Comparison of ENCODE assay signal across 21 cellular contexts in the genomic region with DNA sequence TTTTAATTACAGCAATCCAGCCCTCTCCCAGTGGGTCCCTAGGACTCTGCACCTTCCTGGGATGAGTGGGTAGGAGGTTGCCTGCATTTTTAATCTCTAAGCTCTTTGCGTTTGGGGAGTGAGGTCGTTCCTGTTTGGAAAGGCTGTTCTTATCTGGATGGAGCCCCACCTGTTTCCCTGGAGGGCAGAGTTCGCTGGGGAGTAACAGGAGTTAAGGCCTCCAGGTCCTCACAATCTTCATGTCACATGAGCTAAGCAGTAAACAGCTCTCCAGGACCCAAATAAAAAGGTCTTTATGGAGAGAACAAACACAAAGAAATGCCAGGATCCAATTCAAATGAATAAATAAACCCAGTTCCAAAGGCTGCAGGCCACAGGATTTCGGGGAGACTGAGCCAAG. TPM values are rescaled to one million over a fixed set of nuclear protein-coding genes. Genes with fewer than 3 reads are reported as not detected.
DNase-seq lines count a peak whose midpoint lies in the region; ATAC-seq and TF ChIP-seq lines count a peak whose summit lies in the region.
"Had no signal": no experiment of that assay in that cellular context is flagged by ENCODE, and none has a peak within 500 bp of the region (broad histone marks: within the 10 kb centered on the region; RNA-seq: fewer than 3 reads in every experiment).

No MANE protein-coding gene starts in this region.

- no peaks in the 10 kb centered on the region for H3K4me1 Mint-ChIP-seq in natural killer cell treated with Interleukin-12 subunit alpha and Interleukin-12 subunit beta and Interleukin-15 and Interleukin-18, amount 100 ng/mL, for 72 hours (ENCODE audit: low read depth in 2 of 2)
- no peaks in the 10 kb centered on the region for H3K4me1 Mint-ChIP-seq in T-helper 17 cell

- peaks cover 5% of the 10 kb centered on the region for H3K9me3 Mint-ChIP-seq in natural killer cell treated with Interleukin-12 subunit alpha and Interleukin-12 subunit beta and Interleukin-15 and Interleukin-18, amount 100 ng/mL, for 72 hours

- ATAC-seq in natural killer cell treated with Interleukin-12 subunit alpha and Interleukin-12 subunit beta and Interleukin-15 and Interleukin-18, amount 100 ng/mL, for 72 hours: no peak
- ATAC-seq in T-helper 17 cell: no peak
- ATAC-seq: HCT116, Right ventricle myocardium inferior had no signal

- H3K4me3 ChIP-seq in LNCaP clone FGC (ENCODE audit: low read depth, low read length) (no peak overlapping the region), colonic mucosa (no peak overlapping the region), prostate gland (no peak overlapping the region), BE2C (ENCODE audit: low read depth, low read length) (no peak overlapping the region)

- peaks cover 5% of the 10 kb centered on the region for H3K36me3 Mint-ChIP-seq in natural killer cell treated with Interleukin-12 subunit alpha and Interleukin-12 subunit beta and Interleukin-15 and Interleukin-18, amount 100 ng/mL, for 72 hours
- peaks cover 7% of the 10 kb centered on the region for H3K36me3 Mint-ChIP-seq in T-helper 17 cell (ENCODE audit: low read depth)

- no peak overlapping the region for H3K27ac Mint-ChIP-seq in natural killer cell treated with Interleukin-12 subunit alpha and Interleukin-12 subunit beta and Interleukin-15 and Interleukin-18, amount 100 ng/mL, for 72 hours
- H3K27ac Mint-ChIP-seq in T-helper 17 cell: no peak overlapping the region

- H3K9me3 ChIP-seq in colonic mucosa (no peaks in the 10 kb centered on the region), prostate gland (no peaks in the 10 kb centered on the region), BE2C (no peaks in the 10 kb centered on the region), T-helper 17 cell (ENCODE audit: control insufficient read depth, low read length, poor library complexity, severe bottlenecking) (no peaks in the 10 kb centered on the region)

- no peaks in the 10 kb centered on the region for H3K36me3 ChIP-seq in colonic mucosa
- H3K36me3 ChIP-seq in prostate gland: no peaks in the 10 kb centered on the region
- H3K36me3 ChIP-seq in BE2C: no peaks in the 10 kb centered on the region

- no peaks in the 10 kb centered on the region for H3K27me3 ChIP-seq in colonic mucosa
- H3K27me3 ChIP-seq in prostate gland (replicated peaks; ENCODE audit: insufficient read depth): no peaks in the 10 kb centered on the region
- no peaks in the 10 kb centered on the region for H3K27me3 ChIP-seq in BE2C

- H3K4me1 ChIP-seq in colonic mucosa (peaks cover 5% of the 10 kb centered on the region), prostate gland (replicated peaks) (peaks cover 4% of the 10 kb centered on the region), BE2C (peaks cover 3% of the 10 kb centered on the region)

- H3K4me3 Mint-ChIP-seq in natural killer cell treated with Interleukin-12 subunit alpha and Interleukin-12 subunit beta and Interleukin-15 and Interleukin-18, amount 100 ng/mL, for 72 hours: no peak overlapping the region
- H3K4me3 Mint-ChIP-seq in T-helper 17 cell: no peak overlapping the region

- TF ChIP-seq POLR2A in prostate gland (IDR thresholded peaks at IDR 0.05): no peak

- intact Hi-C loops in colonic mucosa (cut with DNase I): no loop called here
- intact Hi-C loops in prostate gland (cut with DNase I): no loop called here

- 33% methylated on average over 4 of the region's 4 CpGs for WGBS in prostate gland

- TF ChIP-seq CTCF in LNCaP clone FGC (IDR thresholded peaks at IDR 0.05; ENCODE audit: control insufficient read depth, extremely low read depth, insufficient read depth) (no peak), colonic mucosa (IDR thresholded peaks at IDR 0.05) (no peak), prostate gland (IDR thresholded peaks at IDR 0.05) (no peak), BE2C (IDR thresholded peaks at IDR 0.05; ENCODE audit: low read depth, low read length) (no peak)

- peak overlapping the region in 1 of 2 donors; percentile 57 for H3K9ac ChIP-seq in colonic mucosa (ENCODE audit: low read depth in 2 of 2, low read length in 2 of 2)
- H3K9ac ChIP-seq: KMS-11 had no signal

- H3K27ac ChIP-seq in colonic mucosa (peak overlapping the region; percentile 82), prostate gland (peak overlapping the region; percentile 33 to 34)
- H3K27ac ChIP-seq: KMS-11 had no signal

- DNase-seq in LNCaP clone FGC (ENCODE audit: low read depth) (peak; percentile 35), colonic mucosa (peak; percentile 88), midbrain (lab: John Stamatoyannopoulos, UW) (peak; percentile 21), prostate gland (ENCODE audit: low spot score) (peak; percentile 36), BE2C (no peak), T-helper 17 cell (no peak)
- DNase-seq in natural killer cell treated with Interleukin-12 subunit alpha and Interleukin-12 subunit beta and Interleukin-15 and Interleukin-18, amount 100 ng/mL, for 72 hours (ENCODE audit: low spot score): no peak
- no peak for DNase-seq in activated CD8-positive, alpha-beta memory T cell treated with anti-CD3 and anti-CD28 coated beads for 24 hours
- DNase-seq: C1 segment of cervical spinal cord; DMS79; GOT3; NCI-H1417 treated with DMSO at 0.1 percent for 48 hours; NCI-H187 treated with DMSO at 0.1 percent for 48 hours; NCI-H2171; NCI-H446 treated with DMSO at 0.1 percent for 48 hours; NCI-H69; NK-92 treated with Interleukin-12 subunit alpha and Interleukin-12 subunit beta, amount 100 ng/mL, for 24 hours had no signal

- peaks cover 13 to 17% of the 10 kb centered on the region in 2 donors for H3K27me3 Mint-ChIP-seq in natural killer cell treated with Interleukin-12 subunit alpha and Interleukin-12 subunit beta and Interleukin-15 and Interleukin-18, amount 100 ng/mL, for 72 hours
- peaks cover 13% of the 10 kb centered on the region for H3K27me3 Mint-ChIP-seq in T-helper 17 cell

RNA-seq across cellular contexts. Expression of a gene that starts 56.0 kb away (rescaled TPM):
- total RNA-seq in colonic mucosa: 10 to 100 TPM; 22.4 to 44.8 TPM
- total RNA-seq in prostate gland: 10 to 100 TPM in 1 of 2 donors, 1 to 10 TPM in 1; 5.4 to 13.7 TPM
- total RNA-seq in natural killer cell treated with Interleukin-12 subunit alpha and Interleukin-12 subunit beta and Interleukin-15 and Interleukin-18, amount 100 ng/mL, for 72 hours: not detected
- 11.2 TPM for polyA plus RNA-seq in BE2C (2012; ENCODE audit: insufficient read depth, insufficient read length, low read depth)
- total RNA-seq in T-helper 17 cell: not detected
- total RNA-seq: MCF 10A had no signal

Comparison
In these comparisons a context has a peak if more than half of its experiments do, and no peak if none do; other contexts are left out.
1. DNase-seq: peak in LNCaP clone FGC (single experiment), colonic mucosa (single experiment), midbrain (single experiment) and prostate gland (single experiment); none in natural killer cell treated with Interleukin-12 subunit alpha and Interleukin-12 subunit beta and Interleukin-15 and Interleukin-18, amount 100 ng/mL, for 72 hours (single experiment), BE2C (single experiment), T-helper 17 cell (0 of 3) and activated CD8-positive, alpha-beta memory T cell treated with anti-CD3 and anti-CD28 coated beads for 24 hours (single experiment).
2. RNA of a gene that starts 56.0 kb away (total RNA-seq): 22.4 to 44.8 TPM in colonic mucosa and 5.4 to 13.7 TPM in prostate gland; not detected in natural killer cell treated with Interleukin-12 subunit alpha and Interleukin-12 subunit beta and Interleukin-15 and Interleukin-18, amount 100 ng/mL, for 72 hours and not detected in T-helper 17 cell; every median in the first group is over 4 times any median in the second.